In the genomic region with DNA sequence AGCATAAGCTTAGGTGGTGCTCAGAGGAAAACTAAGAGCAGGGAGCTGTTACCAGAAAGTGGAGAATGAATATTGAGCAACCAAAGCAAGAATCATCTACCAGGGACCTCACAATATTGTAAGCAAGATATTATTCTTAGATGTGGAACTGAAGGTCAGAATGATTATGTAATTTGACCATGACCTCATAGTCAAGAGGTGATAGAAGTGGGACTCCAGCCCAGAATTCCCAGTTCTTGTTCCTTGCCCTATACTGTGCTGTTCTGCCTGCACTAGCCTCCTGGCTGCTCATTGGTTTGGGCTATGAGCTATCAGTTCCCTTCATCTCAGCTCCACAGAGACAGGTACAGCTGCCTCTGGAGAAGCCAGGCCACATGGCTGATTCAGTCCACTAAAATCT, we compare ENCODE assay signal across 24 cellular contexts.
DNase-seq lines count a peak whose midpoint lies in the region; ATAC-seq and TF ChIP-seq lines count a peak whose summit lies in the region.
"Had no signal": no experiment of that assay in that cellular context is flagged by ENCODE, and none has a peak within 500 bp of the region (broad histone marks: within the 10 kb centered on the region; RNA-seq: fewer than 3 reads in every experiment).

No MANE protein-coding gene starts in this region.

- H3K4me1 ChIP-seq in lower lobe of right lung = peaks cover 31% of the 10 kb centered on the region
- H3K4me1 ChIP-seq: parathyroid adenoma, vagina had no signal

- no peak for TF ChIP-seq CTCF in fibroblast of villous mesenchyme (IDR thresholded peaks at IDR 0.05; ENCODE audit: insufficient read depth, low read depth, low read length)
- TF ChIP-seq CTCF in lower lobe of right lung (IDR thresholded peaks at IDR 0.05) = no peak

- no peak for TF ChIP-seq POLR2A in erythroblast (IDR thresholded peaks at IDR 0.05; ENCODE audit: low read length)

- no peaks in the 10 kb centered on the region for H3K9me3 ChIP-seq in lower lobe of right lung
- H3K9me3 ChIP-seq: sigmoid colon, vagina had no signal

- no peak overlapping the region for H3K27ac ChIP-seq in lower lobe of right lung
- H3K27ac ChIP-seq: parathyroid adenoma, sigmoid colon, vagina had no signal

- no peaks in the 10 kb centered on the region for H3K27me3 ChIP-seq in lower lobe of right lung (ENCODE audit: low read depth)
- H3K27me3 ChIP-seq: sigmoid colon, vagina had no signal

- H3K4me3 ChIP-seq in fibroblast of villous mesenchyme (ENCODE audit: low read depth, low read length) (no peak overlapping the region), lower lobe of right lung (no peak overlapping the region)
- H3K4me3 ChIP-seq: sigmoid colon, vagina had no signal

- DNase-seq in AG20443 (ENCODE audit: low spot score) (peak; percentile 13), SK-N-DZ (ENCODE audit: low spot score) (peak; percentile 15), fibroblast of villous mesenchyme (ENCODE audit: low read depth) (peak; percentile 75), lower lobe of right lung (no peak), NCI-H146 treated with DMSO at 0.1 percent for 48 hours (lab: John Stamatoyannopoulos, UW; ENCODE audit: unreplicated experiment) (no peak), erythroblast (lab: John Stamatoyannopoulos, UW) (no peak)
- DNase-seq in stimulated activated CD4-positive, alpha-beta T cell treated with anti-CD3 and anti-CD28 coated beads, Interleukin-4, amount 100 ng/mL, for 4 hours = no peak
- DNase-seq: ACHN; activated CD4-positive, alpha-beta T cell treated with anti-CD3 and anti-CD28 coated beads, Interleukin-2, amount 50 U/mL, for 4 hours; activated naive CD8-positive, alpha-beta T cell treated with anti-CD3 and anti-CD28 coated beads, Interleukin-2, amount 10 ng/mL, durations not matched to agents 7 days and 5 days; H7; KBM-7; kidney glomerular epithelial cell; MV-4-11; natural killer cell; NCI-H1694 treated with DMSO at 0.1 percent for 48 hours; RPMI8226; sigmoid colon; substantia nigra; T-helper 9 cell had no signal

- peak; percentile 37 to 51 for ATAC-seq in lower lobe of right lung
- no peak for ATAC-seq in GM19035 (IDR thresholded peaks at IDR 0.05; ENCODE audit: unreplicated experiment)
- ATAC-seq: natural killer cell, WTC11 had no signal

- intact Hi-C loops in lower lobe of right lung (cut with DNase I) = no loop called here

- no peaks in the 10 kb centered on the region for H3K36me3 ChIP-seq in lower lobe of right lung
- H3K36me3 ChIP-seq: sigmoid colon, vagina had no signal

Comparison
In these comparisons a context has a peak if more than half of its experiments do, and no peak if none do; other contexts are left out.
1. DNase-seq: peak in AG20443 (single experiment), SK-N-DZ (single experiment) and fibroblast of villous mesenchyme (single experiment); none in lower lobe of right lung (single experiment), NCI-H146 treated with DMSO at 0.1 percent for 48 hours (single experiment), erythroblast (0 of 2) and stimulated activated CD4-positive, alpha-beta T cell treated with anti-CD3 and anti-CD28 coated beads, Interleukin-4, amount 100 ng/mL, for 4 hours (0 of 2).